Comparison of ENCODE assay signal across 8 cellular contexts in genomic region chr4:113762061-113762850, GRCh38. TPM values are rescaled to one million over a fixed set of nuclear protein-coding genes. Genes with fewer than 3 reads are reported as not detected.
DNase-seq lines count a peak whose midpoint lies in the region; ATAC-seq and TF ChIP-seq lines count a peak whose summit lies in the region.

No MANE protein-coding gene starts in this region.

- H3K27ac ChIP-seq in GM23338 (ENCODE audit: low read depth) = peak overlapping the region; percentile 91
- H3K27ac ChIP-seq in naive thymus-derived CD4-positive, alpha-beta T cell (ENCODE audit: low read depth, low read length) = peak overlapping the region; percentile 93

- H2AFZ ChIP-seq in GM23338 = peak overlapping the region; percentile 0; the same call in 1 of the 2 replicates

- H3K9me2 ChIP-seq in GM23338 (ENCODE audit: insufficient read depth) = no peaks in the 10 kb centered on the region

- peak overlapping the region; percentile 81 for H3K4me3 ChIP-seq in GM23338
- H3K4me3 ChIP-seq in fibroblast of mammary gland (ENCODE audit: control insufficient read depth, low read depth, low read length) = peak overlapping the region; percentile 89
- peak overlapping the region; percentile 97 for H3K4me3 ChIP-seq in naive thymus-derived CD4-positive, alpha-beta T cell (ENCODE audit: low read length)

- no peaks in the 10 kb centered on the region; the same call in 1 of the 2 replicates for H3K79me2 ChIP-seq in GM23338 (replicated peaks; ENCODE audit: insufficient read depth)

- H3K9me3 Mint-ChIP-seq in GM23338 = no peaks in the 10 kb centered on the region
- H3K9me3 Mint-ChIP-seq in naive thymus-derived CD4-positive, alpha-beta T cell = peaks cover 0 to 7% (median 0%) of the 10 kb centered on the region in 11 donors
- H3K9me3 Mint-ChIP-seq in stimulated activated memory B cell treated with anti-CD40 and anti-IgM and Interleukin-4, amounts not matched to agents 10 μg/mL and 1 μg/mL and 100 μg/mL, for 72 hours = no peaks in the 10 kb centered on the region

- H3K27me3 ChIP-seq in GM23338 (ENCODE audit: insufficient read depth) = peaks cover 28% of the 10 kb centered on the region
- no peaks in the 10 kb centered on the region for H3K27me3 ChIP-seq in naive thymus-derived CD4-positive, alpha-beta T cell (ENCODE audit: control insufficient read depth in 2 of 2, insufficient read depth in 2 of 2, low read length in 2 of 2)

- peak overlapping the region; percentile 98 for H3K27ac Mint-ChIP-seq in GM23338
- H3K27ac Mint-ChIP-seq in naive thymus-derived CD4-positive, alpha-beta T cell = peak overlapping the region; percentile 96 to 100 (median 98)
- H3K27ac Mint-ChIP-seq in stimulated activated memory B cell treated with anti-CD40 and anti-IgM and Interleukin-4, amounts not matched to agents 10 μg/mL and 1 μg/mL and 100 μg/mL, for 72 hours = peak overlapping the region; percentile 91

- H3K4me2 ChIP-seq in GM23338 = peak overlapping the region; percentile 94

- no peaks in the 10 kb centered on the region for H3K36me3 ChIP-seq in GM23338 (ENCODE audit: insufficient read depth)
- no peaks in the 10 kb centered on the region for H3K36me3 ChIP-seq in naive thymus-derived CD4-positive, alpha-beta T cell (ENCODE audit: control insufficient read depth in 2 of 3, insufficient read depth in 3 of 3, low read length in 3 of 3)

- peaks cover 13% of the 10 kb centered on the region for H3K27me3 Mint-ChIP-seq in GM23338 (ENCODE audit: insufficient read depth, low read depth, poor library complexity)
- peaks cover 0 to 3% (median 0%) of the 10 kb centered on the region in 5 donors for H3K27me3 Mint-ChIP-seq in naive thymus-derived CD4-positive, alpha-beta T cell
- H3K27me3 Mint-ChIP-seq in stimulated activated memory B cell treated with anti-CD40 and anti-IgM and Interleukin-4, amounts not matched to agents 10 μg/mL and 1 μg/mL and 100 μg/mL, for 72 hours = no peaks in the 10 kb centered on the region

- H3K4me1 ChIP-seq in GM23338 (ENCODE audit: insufficient read depth) = peaks cover 30% of the 10 kb centered on the region
- peaks cover 5 to 18% of the 10 kb centered on the region in 2 donors for H3K4me1 ChIP-seq in naive thymus-derived CD4-positive, alpha-beta T cell (ENCODE audit: control insufficient read depth in 2 of 2, insufficient read depth in 2 of 2, low read length in 2 of 2)

- DNase-seq in EH (ENCODE audit: low read depth) (peak; percentile 100), GM23338 (ENCODE audit: low spot score) (peak; percentile 100), LHCN-M2 (ENCODE audit: low read depth) (peak; percentile 100), RPMI8226 (peak; percentile 93), fibroblast of mammary gland (ENCODE audit: low read depth) (peak; percentile 100)
- peak; percentile 97 for DNase-seq in activated T-helper 9 cell treated with anti-CD3 and anti-CD28 coated beads, Interleukin-2, amount 50 U/mL, for 16 hours (ENCODE audit: low read depth)
- peak; percentile 85 to 100 (median 99) for DNase-seq in naive thymus-derived CD4-positive, alpha-beta T cell

- H3K36me3 Mint-ChIP-seq in GM23338 (ENCODE audit: low read depth) = no peaks in the 10 kb centered on the region
- H3K36me3 Mint-ChIP-seq in naive thymus-derived CD4-positive, alpha-beta T cell = peaks cover 0 to 12% (median 6%) of the 10 kb centered on the region in 5 donors
- peaks cover 11% of the 10 kb centered on the region for H3K36me3 Mint-ChIP-seq in stimulated activated memory B cell treated with anti-CD40 and anti-IgM and Interleukin-4, amounts not matched to agents 10 μg/mL and 1 μg/mL and 100 μg/mL, for 72 hours

- ATAC-seq in GM23338 = peak; percentile 60
- ATAC-seq in naive thymus-derived CD4-positive, alpha-beta T cell = peak; percentile 85
- peak; percentile 88 for ATAC-seq in stimulated activated memory B cell treated with anti-CD40 and anti-IgM and Interleukin-4, amounts not matched to agents 10 μg/mL and 1 μg/mL and 100 μg/mL, for 72 hours

- H3K4me3 Mint-ChIP-seq in GM23338 = peak overlapping the region; percentile 82
- H3K4me3 Mint-ChIP-seq in naive thymus-derived CD4-positive, alpha-beta T cell = peak overlapping the region; percentile 92 to 100 (median 94)
- H3K4me3 Mint-ChIP-seq in stimulated activated memory B cell treated with anti-CD40 and anti-IgM and Interleukin-4, amounts not matched to agents 10 μg/mL and 1 μg/mL and 100 μg/mL, for 72 hours = peak overlapping the region; percentile 96

- POLR2A ChIA-PET in naive thymus-derived CD4-positive, alpha-beta T cell (lab: Charles Lee) = interaction anchor here (0.6 to 2.2 kb wide), 14 partner anchors 11 to 228 kb away, joined by 3 to 8 read pairs (median 4); no protein-coding TSS in a partner anchor

- CTCF ChIA-PET in naive thymus-derived CD4-positive, alpha-beta T cell (lab: Charles Lee) = no interaction called here

- peaks cover 25% of the 10 kb centered on the region; the same call in 2 of the 3 replicates for H3K4me1 Mint-ChIP-seq in GM23338
- peaks cover 15 to 46% (median 43%) of the 10 kb centered on the region in 7 donors for H3K4me1 Mint-ChIP-seq in naive thymus-derived CD4-positive, alpha-beta T cell
- peaks cover 19% of the 10 kb centered on the region for H3K4me1 Mint-ChIP-seq in stimulated activated memory B cell treated with anti-CD40 and anti-IgM and Interleukin-4, amounts not matched to agents 10 μg/mL and 1 μg/mL and 100 μg/mL, for 72 hours

- intact Hi-C loops in naive thymus-derived CD4-positive, alpha-beta T cell (cut with micrococcal nuclease) = loop anchor here (1.0 to 10.0 kb wide), 24 partner anchors 8 to 1617 kb away; partner anchors contain the start of genes AP1AR (in 2 of the 2), LARP7 (in 2 of the 2), FAM241A (in 1 of the 2) and TIFA (in 1 of the 2)

- H4K20me1 ChIP-seq in GM23338 (replicated peaks; ENCODE audit: insufficient read depth) = no peaks in the 10 kb centered on the region

- TF ChIP-seq CTCF in GM23338 (conservative IDR thresholded peaks at IDR 0.05; ENCODE audit: low read depth in 2 of 2) (no peak), fibroblast of mammary gland (conservative IDR thresholded peaks at IDR 0.05; ENCODE audit: control insufficient read depth, insufficient read depth, low read depth, low read length) (no peak)

- no peaks in the 10 kb centered on the region for H3K9me3 ChIP-seq in naive thymus-derived CD4-positive, alpha-beta T cell (ENCODE audit: control insufficient read depth in 2 of 3, low read length in 3 of 3)

- no peaks in the 10 kb centered on the region for H3F3A ChIP-seq in GM23338 (replicated peaks; ENCODE audit: low read depth)

TF ChIP-seq in GM23338, 12 proteins besides CTCF, POLR2A, EP300 and RAD21:
- TF ChIP-seq CREB1 (CRISPR knock-in tag; IDR thresholded peaks at IDR 0.05; ENCODE audit: low read depth) (peak; percentile 95), ZNF114 (CRISPR knock-in tag; IDR thresholded peaks at IDR 0.05) (no peak), POLR2AphosphoS5 (IDR thresholded peaks at IDR 0.05; ENCODE audit: low read depth) (peak; percentile 94)
TF ChIP-seq in GM23338: peak in this region for 2.

RNA-seq across cellular contexts. Expression of gene CAMK2D, which starts 0.7 kb away (rescaled TPM):
- 10.8 and 14.6 TPM in 2 replicates for total RNA-seq in GM23338 (2014; rRNA removed; shearing (Covaris generic))
- 4.9 and 5.1 TPM in 2 replicates for polyA plus RNA-seq in GM23338 (2016; fragmentation: Nextera tagmentation; extraction: Ambion mirVana)
- total RNA-seq in LHCN-M2 (2014; rRNA removed) = 73.6 and 99.8 TPM in 2 replicates
- 43.6 TPM for polyA plus RNA-seq in LHCN-M2 (2012)
- 10 to 100 TPM; 35.8 to 41.2 (median 40.0) TPM for total RNA-seq in naive thymus-derived CD4-positive, alpha-beta T cell
- polyA plus RNA-seq in naive thymus-derived CD4-positive, alpha-beta T cell = 10 to 100 TPM; 13.5 to 13.8 TPM

Comparison
In these comparisons a context has a peak if more than half of its experiments do, and no peak if none do; other contexts are left out.
1. Peak in every context shown above with its lines: DNase-seq, ATAC-seq, H3K4me3 ChIP-seq and H3K27ac ChIP-seq.